Comparison of ENCODE assay signal across 1 cellular context in the genomic region with DNA sequence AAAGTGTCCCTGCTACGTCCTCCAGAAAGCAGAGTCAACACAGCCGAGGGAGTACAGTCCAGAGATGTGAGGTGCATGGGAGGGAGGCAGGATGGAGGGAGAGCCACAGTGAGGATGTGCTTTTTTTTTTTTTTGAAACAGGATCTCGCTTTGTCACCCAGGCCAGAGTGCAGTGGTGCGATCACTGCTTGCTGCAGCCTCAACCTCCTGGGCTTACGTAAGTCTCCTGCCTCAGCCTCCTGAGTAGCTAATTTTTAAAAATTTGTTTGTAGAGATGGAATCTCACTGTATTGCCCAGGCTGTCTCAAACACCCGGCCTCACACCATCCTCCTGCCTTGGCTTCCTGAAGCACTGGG.
A peak's percentile ranks its signal among the peaks of the same experiment; 100 is the strongest.
TF ChIP-seq lines count a peak whose summit lies in the region.

No MANE protein-coding gene starts in this region.

TF ChIP-seq in HepG2, 621 proteins besides CTCF, POLR2A, EP300 and RAD21 (continued from another document and continues in another):
- TF ChIP-seq, protein P1, sequence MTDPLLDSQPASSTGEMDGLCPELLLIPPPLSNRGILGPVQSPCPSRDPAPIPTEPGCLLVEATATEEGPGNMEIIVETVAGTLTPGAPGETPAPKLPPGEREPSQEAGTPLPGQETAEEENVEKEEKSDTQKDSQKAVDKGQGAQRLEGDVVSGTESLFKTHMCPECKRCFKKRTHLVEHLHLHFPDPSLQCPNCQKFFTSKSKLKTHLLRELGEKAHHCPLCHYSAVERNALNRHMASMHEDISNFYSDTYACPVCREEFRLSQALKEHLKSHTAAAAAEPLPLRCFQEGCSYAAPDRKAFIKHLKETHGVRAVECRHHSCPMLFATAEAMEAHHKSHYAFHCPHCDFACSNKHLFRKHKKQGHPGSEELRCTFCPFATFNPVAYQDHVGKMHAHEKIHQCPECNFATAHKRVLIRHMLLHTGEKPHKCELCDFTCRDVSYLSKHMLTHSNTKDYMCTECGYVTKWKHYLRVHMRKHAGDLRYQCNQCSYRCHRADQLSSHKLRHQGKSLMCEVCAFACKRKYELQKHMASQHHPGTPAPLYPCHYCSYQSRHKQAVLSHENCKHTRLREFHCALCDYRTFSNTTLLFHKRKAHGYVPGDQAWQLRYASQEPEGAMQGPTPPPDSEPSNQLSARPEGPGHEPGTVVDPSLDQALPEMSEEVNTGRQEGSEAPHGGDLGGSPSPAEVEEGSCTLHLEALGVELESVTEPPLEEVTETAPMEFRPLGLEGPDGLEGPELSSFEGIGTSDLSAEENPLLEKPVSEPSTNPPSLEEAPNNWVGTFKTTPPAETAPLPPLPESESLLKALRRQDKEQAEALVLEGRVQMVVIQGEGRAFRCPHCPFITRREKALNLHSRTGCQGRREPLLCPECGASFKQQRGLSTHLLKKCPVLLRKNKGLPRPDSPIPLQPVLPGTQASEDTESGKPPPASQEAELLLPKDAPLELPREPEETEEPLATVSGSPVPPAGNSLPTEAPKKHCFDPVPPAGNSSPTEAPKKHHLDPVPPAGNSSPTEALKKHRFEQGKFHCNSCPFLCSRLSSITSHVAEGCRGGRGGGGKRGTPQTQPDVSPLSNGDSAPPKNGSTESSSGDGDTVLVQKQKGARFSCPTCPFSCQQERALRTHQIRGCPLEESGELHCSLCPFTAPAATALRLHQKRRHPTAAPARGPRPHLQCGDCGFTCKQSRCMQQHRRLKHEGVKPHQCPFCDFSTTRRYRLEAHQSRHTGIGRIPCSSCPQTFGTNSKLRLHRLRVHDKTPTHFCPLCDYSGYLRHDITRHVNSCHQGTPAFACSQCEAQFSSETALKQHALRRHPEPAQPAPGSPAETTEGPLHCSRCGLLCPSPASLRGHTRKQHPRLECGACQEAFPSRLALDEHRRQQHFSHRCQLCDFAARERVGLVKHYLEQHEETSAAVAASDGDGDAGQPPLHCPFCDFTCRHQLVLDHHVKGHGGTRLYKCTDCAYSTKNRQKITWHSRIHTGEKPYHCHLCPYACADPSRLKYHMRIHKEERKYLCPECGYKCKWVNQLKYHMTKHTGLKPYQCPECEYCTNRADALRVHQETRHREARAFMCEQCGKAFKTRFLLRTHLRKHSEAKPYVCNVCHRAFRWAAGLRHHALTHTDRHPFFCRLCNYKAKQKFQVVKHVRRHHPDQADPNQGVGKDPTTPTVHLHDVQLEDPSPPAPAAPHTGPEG (CRISPR knock-in tag; IDR thresholded peaks at IDR 0.05): no peak
- peak; percentile 66; the same call in 1 of the 2 replicates for TF ChIP-seq ZSCAN25 (CRISPR knock-in tag; IDR thresholded peaks at IDR 0.05)
- TF ChIP-seq, protein P2, sequence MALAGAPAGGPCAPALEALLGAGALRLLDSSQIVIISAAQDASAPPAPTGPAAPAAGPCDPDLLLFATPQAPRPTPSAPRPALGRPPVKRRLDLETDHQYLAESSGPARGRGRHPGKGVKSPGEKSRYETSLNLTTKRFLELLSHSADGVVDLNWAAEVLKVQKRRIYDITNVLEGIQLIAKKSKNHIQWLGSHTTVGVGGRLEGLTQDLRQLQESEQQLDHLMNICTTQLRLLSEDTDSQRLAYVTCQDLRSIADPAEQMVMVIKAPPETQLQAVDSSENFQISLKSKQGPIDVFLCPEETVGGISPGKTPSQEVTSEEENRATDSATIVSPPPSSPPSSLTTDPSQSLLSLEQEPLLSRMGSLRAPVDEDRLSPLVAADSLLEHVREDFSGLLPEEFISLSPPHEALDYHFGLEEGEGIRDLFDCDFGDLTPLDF (CRISPR knock-in tag; IDR thresholded peaks at IDR 0.05): no peak
- TF ChIP-seq FOXK1 (CRISPR knock-in tag; IDR thresholded peaks at IDR 0.05; ENCODE audit: borderline replicate concordance, low read depth): no peak
- TF ChIP-seq FOXK2 (IDR thresholded peaks at IDR 0.05): no peak
- TF ChIP-seq, protein P3, sequence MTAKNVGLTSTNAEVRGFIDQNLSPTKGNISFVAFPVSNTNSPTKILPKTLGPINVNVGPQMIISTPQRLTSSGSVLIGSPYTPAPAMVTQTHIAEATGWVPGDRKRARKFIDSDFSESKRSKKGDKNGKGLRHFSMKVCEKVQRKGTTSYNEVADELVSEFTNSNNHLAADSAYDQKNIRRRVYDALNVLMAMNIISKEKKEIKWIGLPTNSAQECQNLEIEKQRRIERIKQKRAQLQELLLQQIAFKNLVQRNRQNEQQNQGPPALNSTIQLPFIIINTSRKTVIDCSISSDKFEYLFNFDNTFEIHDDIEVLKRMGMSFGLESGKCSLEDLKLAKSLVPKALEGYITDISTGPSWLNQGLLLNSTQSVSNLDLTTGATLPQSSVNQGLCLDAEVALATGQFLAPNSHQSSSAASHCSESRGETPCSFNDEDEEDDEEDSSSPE (CRISPR knock-in tag; IDR thresholded peaks at IDR 0.05): no peak
- TF ChIP-seq HDAC1 (CRISPR knock-in tag; IDR thresholded peaks at IDR 0.05): peak; percentile 52
- no peak for TF ChIP-seq ATRX (CRISPR knock-in tag; IDR thresholded peaks at IDR 0.05; ENCODE audit: borderline replicate concordance)
- no peak for TF ChIP-seq NR2F2 (IDR thresholded peaks at IDR 0.05; ENCODE audit: borderline replicate concordance, low read depth)
- TF ChIP-seq, protein P4, sequence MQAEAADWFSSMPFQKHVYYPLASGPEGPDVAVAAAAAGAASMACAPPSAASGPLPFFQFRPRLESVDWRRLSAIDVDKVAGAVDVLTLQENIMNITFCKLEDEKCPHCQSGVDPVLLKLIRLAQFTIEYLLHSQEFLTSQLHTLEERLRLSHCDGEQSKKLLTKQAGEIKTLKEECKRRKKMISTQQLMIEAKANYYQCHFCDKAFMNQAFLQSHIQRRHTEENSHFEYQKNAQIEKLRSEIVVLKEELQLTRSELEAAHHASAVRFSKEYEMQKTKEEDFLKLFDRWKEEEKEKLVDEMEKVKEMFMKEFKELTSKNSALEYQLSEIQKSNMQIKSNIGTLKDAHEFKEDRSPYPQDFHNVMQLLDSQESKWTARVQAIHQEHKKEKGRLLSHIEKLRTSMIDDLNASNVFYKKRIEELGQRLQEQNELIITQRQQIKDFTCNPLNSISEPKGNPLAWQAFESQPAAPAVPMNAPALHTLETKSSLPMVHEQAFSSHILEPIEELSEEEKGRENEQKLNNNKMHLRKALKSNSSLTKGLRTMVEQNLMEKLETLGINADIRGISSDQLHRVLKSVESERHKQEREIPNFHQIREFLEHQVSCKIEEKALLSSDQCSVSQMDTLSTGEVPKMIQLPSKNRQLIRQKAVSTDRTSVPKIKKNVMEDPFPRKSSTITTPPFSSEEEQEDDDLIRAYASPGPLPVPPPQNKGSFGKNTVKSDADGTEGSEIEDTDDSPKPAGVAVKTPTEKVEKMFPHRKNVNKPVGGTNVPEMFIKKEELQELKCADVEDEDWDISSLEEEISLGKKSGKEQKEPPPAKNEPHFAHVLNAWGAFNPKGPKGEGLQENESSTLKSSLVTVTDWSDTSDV (CRISPR knock-in tag; IDR thresholded peaks at IDR 0.05): no peak
- 0 out of 2 replicates have a peak, but pooled peaks have one; percentile 49 for TF ChIP-seq HDAC2 (CRISPR knock-in tag; IDR thresholded peaks at IDR 0.05)
- TF ChIP-seq, protein P5, sequence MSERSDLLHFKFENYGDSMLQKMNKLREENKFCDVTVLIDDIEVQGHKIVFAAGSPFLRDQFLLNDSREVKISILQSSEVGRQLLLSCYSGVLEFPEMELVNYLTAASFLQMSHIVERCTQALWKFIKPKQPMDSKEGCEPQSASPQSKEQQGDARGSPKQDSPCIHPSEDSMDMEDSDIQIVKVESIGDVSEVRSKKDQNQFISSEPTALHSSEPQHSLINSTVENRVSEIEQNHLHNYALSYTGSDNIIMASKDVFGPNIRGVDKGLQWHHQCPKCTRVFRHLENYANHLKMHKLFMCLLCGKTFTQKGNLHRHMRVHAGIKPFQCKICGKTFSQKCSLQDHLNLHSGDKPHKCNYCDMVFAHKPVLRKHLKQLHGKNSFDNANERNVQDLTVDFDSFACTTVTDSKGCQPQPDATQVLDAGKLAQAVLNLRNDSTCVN (CRISPR knock-in tag; IDR thresholded peaks at IDR 0.05; ENCODE audit: borderline replicate concordance): peak; percentile 96
- TF ChIP-seq, protein P6, sequence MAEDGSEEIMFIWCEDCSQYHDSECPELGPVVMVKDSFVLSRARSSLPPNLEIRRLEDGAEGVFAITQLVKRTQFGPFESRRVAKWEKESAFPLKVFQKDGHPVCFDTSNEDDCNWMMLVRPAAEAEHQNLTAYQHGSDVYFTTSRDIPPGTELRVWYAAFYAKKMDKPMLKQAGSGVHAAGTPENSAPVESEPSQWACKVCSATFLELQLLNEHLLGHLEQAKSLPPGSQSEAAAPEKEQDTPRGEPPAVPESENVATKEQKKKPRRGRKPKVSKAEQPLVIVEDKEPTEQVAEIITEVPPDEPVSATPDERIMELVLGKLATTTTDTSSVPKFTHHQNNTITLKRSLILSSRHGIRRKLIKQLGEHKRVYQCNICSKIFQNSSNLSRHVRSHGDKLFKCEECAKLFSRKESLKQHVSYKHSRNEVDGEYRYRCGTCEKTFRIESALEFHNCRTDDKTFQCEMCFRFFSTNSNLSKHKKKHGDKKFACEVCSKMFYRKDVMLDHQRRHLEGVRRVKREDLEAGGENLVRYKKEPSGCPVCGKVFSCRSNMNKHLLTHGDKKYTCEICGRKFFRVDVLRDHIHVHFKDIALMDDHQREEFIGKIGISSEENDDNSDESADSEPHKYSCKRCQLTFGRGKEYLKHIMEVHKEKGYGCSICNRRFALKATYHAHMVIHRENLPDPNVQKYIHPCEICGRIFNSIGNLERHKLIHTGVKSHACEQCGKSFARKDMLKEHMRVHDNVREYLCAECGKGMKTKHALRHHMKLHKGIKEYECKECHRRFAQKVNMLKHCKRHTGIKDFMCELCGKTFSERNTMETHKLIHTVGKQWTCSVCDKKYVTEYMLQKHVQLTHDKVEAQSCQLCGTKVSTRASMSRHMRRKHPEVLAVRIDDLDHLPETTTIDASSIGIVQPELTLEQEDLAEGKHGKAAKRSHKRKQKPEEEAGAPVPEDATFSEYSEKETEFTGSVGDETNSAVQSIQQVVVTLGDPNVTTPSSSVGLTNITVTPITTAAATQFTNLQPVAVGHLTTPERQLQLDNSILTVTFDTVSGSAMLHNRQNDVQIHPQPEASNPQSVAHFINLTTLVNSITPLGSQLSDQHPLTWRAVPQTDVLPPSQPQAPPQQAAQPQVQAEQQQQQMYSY (CRISPR knock-in tag; IDR thresholded peaks at IDR 0.05): no peak
- TF ChIP-seq, protein P7, sequence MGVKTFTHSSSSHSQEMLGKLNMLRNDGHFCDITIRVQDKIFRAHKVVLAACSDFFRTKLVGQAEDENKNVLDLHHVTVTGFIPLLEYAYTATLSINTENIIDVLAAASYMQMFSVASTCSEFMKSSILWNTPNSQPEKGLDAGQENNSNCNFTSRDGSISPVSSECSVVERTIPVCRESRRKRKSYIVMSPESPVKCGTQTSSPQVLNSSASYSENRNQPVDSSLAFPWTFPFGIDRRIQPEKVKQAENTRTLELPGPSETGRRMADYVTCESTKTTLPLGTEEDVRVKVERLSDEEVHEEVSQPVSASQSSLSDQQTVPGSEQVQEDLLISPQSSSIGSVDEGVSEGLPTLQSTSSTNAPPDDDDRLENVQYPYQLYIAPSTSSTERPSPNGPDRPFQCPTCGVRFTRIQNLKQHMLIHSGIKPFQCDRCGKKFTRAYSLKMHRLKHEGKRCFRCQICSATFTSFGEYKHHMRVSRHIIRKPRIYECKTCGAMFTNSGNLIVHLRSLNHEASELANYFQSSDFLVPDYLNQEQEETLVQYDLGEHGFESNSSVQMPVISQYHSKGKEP (CRISPR knock-in tag; IDR thresholded peaks at IDR 0.05): no peak
- no peak for TF ChIP-seq ZNF331 (CRISPR knock-in tag; IDR thresholded peaks at IDR 0.05)
- 0 out of 2 replicates have a peak, but pooled peaks have one; percentile 38 for TF ChIP-seq CEBPG (CRISPR knock-in tag; IDR thresholded peaks at IDR 0.05)
- TF ChIP-seq NFATC3 (CRISPR knock-in tag; IDR thresholded peaks at IDR 0.05): no peak
- no peak for TF ChIP-seq HNF4G (IDR thresholded peaks at IDR 0.05; ENCODE audit: borderline replicate concordance, low read depth, low read length)
- TF ChIP-seq HNF4G (CRISPR knock-in tag; IDR thresholded peaks at IDR 0.05; ENCODE audit: borderline replicate concordance, low read depth): no peak
- TF ChIP-seq, protein P8, sequence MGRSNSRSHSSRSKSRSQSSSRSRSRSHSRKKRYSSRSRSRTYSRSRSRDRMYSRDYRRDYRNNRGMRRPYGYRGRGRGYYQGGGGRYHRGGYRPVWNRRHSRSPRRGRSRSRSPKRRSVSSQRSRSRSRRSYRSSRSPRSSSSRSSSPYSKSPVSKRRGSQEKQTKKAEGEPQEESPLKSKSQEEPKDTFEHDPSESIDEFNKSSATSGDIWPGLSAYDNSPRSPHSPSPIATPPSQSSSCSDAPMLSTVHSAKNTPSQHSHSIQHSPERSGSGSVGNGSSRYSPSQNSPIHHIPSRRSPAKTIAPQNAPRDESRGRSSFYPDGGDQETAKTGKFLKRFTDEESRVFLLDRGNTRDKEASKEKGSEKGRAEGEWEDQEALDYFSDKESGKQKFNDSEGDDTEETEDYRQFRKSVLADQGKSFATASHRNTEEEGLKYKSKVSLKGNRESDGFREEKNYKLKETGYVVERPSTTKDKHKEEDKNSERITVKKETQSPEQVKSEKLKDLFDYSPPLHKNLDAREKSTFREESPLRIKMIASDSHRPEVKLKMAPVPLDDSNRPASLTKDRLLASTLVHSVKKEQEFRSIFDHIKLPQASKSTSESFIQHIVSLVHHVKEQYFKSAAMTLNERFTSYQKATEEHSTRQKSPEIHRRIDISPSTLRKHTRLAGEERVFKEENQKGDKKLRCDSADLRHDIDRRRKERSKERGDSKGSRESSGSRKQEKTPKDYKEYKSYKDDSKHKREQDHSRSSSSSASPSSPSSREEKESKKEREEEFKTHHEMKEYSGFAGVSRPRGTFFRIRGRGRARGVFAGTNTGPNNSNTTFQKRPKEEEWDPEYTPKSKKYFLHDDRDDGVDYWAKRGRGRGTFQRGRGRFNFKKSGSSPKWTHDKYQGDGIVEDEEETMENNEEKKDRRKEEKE (IDR thresholded peaks at IDR 0.05): no peak
- no peak for TF ChIP-seq GZF1 (CRISPR knock-in tag; IDR thresholded peaks at IDR 0.05)
- TF ChIP-seq ZNF460 (CRISPR knock-in tag; IDR thresholded peaks at IDR 0.05; ENCODE audit: borderline replicate concordance): no peak
- TF ChIP-seq, protein P9, sequence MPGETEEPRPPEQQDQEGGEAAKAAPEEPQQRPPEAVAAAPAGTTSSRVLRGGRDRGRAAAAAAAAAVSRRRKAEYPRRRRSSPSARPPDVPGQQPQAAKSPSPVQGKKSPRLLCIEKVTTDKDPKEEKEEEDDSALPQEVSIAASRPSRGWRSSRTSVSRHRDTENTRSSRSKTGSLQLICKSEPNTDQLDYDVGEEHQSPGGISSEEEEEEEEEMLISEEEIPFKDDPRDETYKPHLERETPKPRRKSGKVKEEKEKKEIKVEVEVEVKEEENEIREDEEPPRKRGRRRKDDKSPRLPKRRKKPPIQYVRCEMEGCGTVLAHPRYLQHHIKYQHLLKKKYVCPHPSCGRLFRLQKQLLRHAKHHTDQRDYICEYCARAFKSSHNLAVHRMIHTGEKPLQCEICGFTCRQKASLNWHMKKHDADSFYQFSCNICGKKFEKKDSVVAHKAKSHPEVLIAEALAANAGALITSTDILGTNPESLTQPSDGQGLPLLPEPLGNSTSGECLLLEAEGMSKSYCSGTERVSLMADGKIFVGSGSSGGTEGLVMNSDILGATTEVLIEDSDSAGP (CRISPR knock-in tag; IDR thresholded peaks at IDR 0.05; ENCODE audit: borderline replicate concordance): no peak
- no peak for TF ChIP-seq HNRNPUL1 (IDR thresholded peaks at IDR 0.05; ENCODE audit: low read depth, low read length)
- TF ChIP-seq, protein P10, sequence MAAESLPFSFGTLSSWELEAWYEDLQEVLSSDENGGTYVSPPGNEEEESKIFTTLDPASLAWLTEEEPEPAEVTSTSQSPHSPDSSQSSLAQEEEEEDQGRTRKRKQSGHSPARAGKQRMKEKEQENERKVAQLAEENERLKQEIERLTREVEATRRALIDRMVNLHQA (CRISPR knock-in tag; IDR thresholded peaks at IDR 0.05): no peak
